In the genomic region with DNA sequence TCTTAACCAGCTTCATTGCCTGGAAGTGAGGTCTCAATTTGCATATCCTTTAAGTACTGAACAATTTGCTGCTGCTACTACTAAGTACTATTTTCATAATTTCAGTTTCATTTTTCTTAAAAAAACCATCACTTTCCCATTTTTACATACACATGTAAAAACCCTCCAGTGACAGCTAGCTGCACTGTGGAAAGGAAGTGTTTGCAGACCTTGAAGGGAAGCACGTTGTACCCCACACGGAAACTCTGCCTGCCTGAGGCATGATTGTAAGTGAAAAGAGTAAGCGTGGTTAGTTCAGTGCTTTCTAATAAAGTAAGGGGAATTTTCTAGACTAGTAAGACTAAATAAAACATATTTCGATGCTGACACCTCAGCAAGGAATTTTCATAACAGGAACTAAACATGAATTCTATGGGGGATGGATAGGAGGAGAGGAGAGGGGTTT, we compare ENCODE assay signal across 8 cellular contexts.
DNase-seq lines count a peak whose midpoint lies in the region; ATAC-seq, FAIRE-seq and TF ChIP-seq lines count a peak whose summit lies in the region.

No MANE protein-coding gene starts in this region.

- H3K4me3 Mint-ChIP-seq in activated CD8-positive, alpha-beta T cell treated with anti-CD3 and anti-CD28 coated beads, Interleukin-2, amount 10 ng/mL, durations not matched to agents 7 days and 5 days, result peak overlapping the region; percentile 42

- peak; percentile 33 for DNase-seq in activated CD8-positive, alpha-beta T cell treated with anti-CD3 and anti-CD28 coated beads, Interleukin-2, amount 10 ng/mL, durations not matched to agents 7 days and 5 days
- DNase-seq in spleen, result no peak
- no peak for DNase-seq in GOT3 (lab: John Stamatoyannopoulos, UW)
- no peak for DNase-seq in H54 (ENCODE audit: insufficient read length, low spot score)
- DNase-seq in COR-L47 (lab: John Stamatoyannopoulos, UW), result no peak
- DNase-seq in vagina (ENCODE audit: extremely low spot score in 2 of 2), result no peak

- H3K36me3 Mint-ChIP-seq in activated CD8-positive, alpha-beta T cell treated with anti-CD3 and anti-CD28 coated beads, Interleukin-2, amount 10 ng/mL, durations not matched to agents 7 days and 5 days (ENCODE audit: low read depth), result no peaks in the 10 kb centered on the region

- no peaks in the 10 kb centered on the region for H3K27me3 Mint-ChIP-seq in activated CD8-positive, alpha-beta T cell treated with anti-CD3 and anti-CD28 coated beads, Interleukin-2, amount 10 ng/mL, durations not matched to agents 7 days and 5 days (ENCODE audit: low read depth)

- H3K4me1 Mint-ChIP-seq in activated CD8-positive, alpha-beta T cell treated with anti-CD3 and anti-CD28 coated beads, Interleukin-2, amount 10 ng/mL, durations not matched to agents 7 days and 5 days (ENCODE audit: low read depth), result peaks cover 27% of the 10 kb centered on the region

- CTCF ChIA-PET in activated CD8-positive, alpha-beta T cell treated with anti-CD3 and anti-CD28 coated beads, Interleukin-2, amount 10 ng/mL, durations not matched to agents 7 days and 5 days (lab: Charles Lee), result no interaction called here

- ATAC-seq in GM18909 (IDR thresholded peaks at IDR 0.05; ENCODE audit: poor library complexity, unreplicated experiment) (peak; percentile 89), HG02885 (IDR thresholded peaks at IDR 0.05; ENCODE audit: poor library complexity, unreplicated experiment) (peak; percentile 92)
- peak; percentile 62 for ATAC-seq in activated CD8-positive, alpha-beta T cell treated with anti-CD3 and anti-CD28 coated beads, Interleukin-2, amount 10 ng/mL, durations not matched to agents 7 days and 5 days

- H3K4me1 ChIP-seq in spleen (peaks cover 7 to 65% (median 32%) of the 10 kb centered on the region in 6 donors), vagina (peaks cover 13% of the 10 kb centered on the region)

- no peak for FAIRE-seq in H54 (lab: Jason Lieb, UNC)

- no peaks in the 10 kb centered on the region for H3K27me3 ChIP-seq in spleen (replicated peaks in 1 of 7)
- H3K27me3 ChIP-seq in vagina, result no peaks in the 10 kb centered on the region

- peak overlapping the region in 1 of 8 donors; percentile 6 for H3K4me3 ChIP-seq in spleen
- no peak overlapping the region for H3K4me3 ChIP-seq in vagina

- 2 to 9% (median 5%) methylated on average over 4 of the region's 4 CpGs for WGBS in spleen, 5 donors

- POLR2A ChIA-PET in activated CD8-positive, alpha-beta T cell treated with anti-CD3 and anti-CD28 coated beads, Interleukin-2, amount 10 ng/mL, durations not matched to agents 7 days and 5 days (lab: Charles Lee), result no interaction called here

- intact Hi-C loops in spleen (cut with DNase I; ENCODE audit: low total_unique reads), result loop anchor here (10.0 kb wide), 1 partner anchor 352 kb away; no protein-coding TSS in a partner anchor
- intact Hi-C loops in vagina (cut with DNase I), result loop anchor here (10.0 kb wide), 1 partner anchor 352 kb away; no protein-coding TSS in a partner anchor

- TF ChIP-seq CTCF in spleen (IDR thresholded peaks at IDR 0.05 in 8 of 11, conservative IDR thresholded peaks at IDR 0.05 in 3 of 11) (no peak), vagina (IDR thresholded peaks at IDR 0.05) (no peak)

- H3K9me3 Mint-ChIP-seq in activated CD8-positive, alpha-beta T cell treated with anti-CD3 and anti-CD28 coated beads, Interleukin-2, amount 10 ng/mL, durations not matched to agents 7 days and 5 days (ENCODE audit: insufficient read depth), result no peaks in the 10 kb centered on the region

- peaks cover 0 to 13% (median 0%) of the 10 kb centered on the region in 6 donors for H3K36me3 ChIP-seq in spleen
- H3K36me3 ChIP-seq in vagina, result no peaks in the 10 kb centered on the region

- peak overlapping the region; percentile 53 for H3K27ac Mint-ChIP-seq in activated CD8-positive, alpha-beta T cell treated with anti-CD3 and anti-CD28 coated beads, Interleukin-2, amount 10 ng/mL, durations not matched to agents 7 days and 5 days

- H3K27ac ChIP-seq in spleen, result peak overlapping the region in 7 of 8 donors; percentile 4 to 67 (median 52)
- no peak overlapping the region for H3K27ac ChIP-seq in vagina

- no peak for TF ChIP-seq POLR2A in spleen (IDR thresholded peaks at IDR 0.05)
- no peak for TF ChIP-seq POLR2A in H54 (IDR thresholded peaks at IDR 0.05; ENCODE audit: low read depth, low read length)
- TF ChIP-seq POLR2A in vagina (IDR thresholded peaks at IDR 0.05), result no peak

- H3K9me3 ChIP-seq in spleen (no peaks in the 10 kb centered on the region), vagina (no peaks in the 10 kb centered on the region)
